In genomic region chr9:71921190-71921814, GRCh38 we compare ENCODE assay signal across 22 cellular contexts. TPM values are rescaled to one million over a fixed set of nuclear protein-coding genes. Genes with fewer than 3 reads are reported as not detected.
A peak's percentile ranks its signal among the peaks of the same experiment; 100 is the strongest.
DNase-seq lines count a peak whose midpoint lies in the region; FAIRE-seq and TF ChIP-seq lines count a peak whose summit lies in the region.
"Had no signal": no experiment of that assay in that cellular context is flagged by ENCODE, and none has a peak within 500 bp of the region (broad histone marks: within the 10 kb centered on the region; RNA-seq: fewer than 3 reads in every experiment).

No MANE protein-coding gene starts in this region.

- intact Hi-C loops in OCI-LY7 (cut with micrococcal nuclease; ENCODE audit: unreplicated experiment), result no loop called here

- peak; percentile 14 to 63 for DNase-seq in HAP-1 (ENCODE audit: low spot score in 2 of 2)
- DNase-seq in OCI-LY7 (ENCODE audit: low spot score), result no peak
- DNase-seq in iPS DF 4.7 (ENCODE audit: extremely low read depth, low spot score), result peak; percentile 86
- no peak for DNase-seq in smooth muscle cell (lab: John Stamatoyannopoulos, UW; ENCODE audit: unreplicated experiment)
- no peak for DNase-seq in dedifferentiated amniotic fluid mesenchymal stem cell (ENCODE audit: extremely low spot score)
- DNase-seq in HTR-8/SVneo (ENCODE audit: insufficient read length, low spot score), result no peak
- no peak for DNase-seq in SHP77 (lab: John Stamatoyannopoulos, UW)
- DNase-seq: activated CD4-positive, alpha-beta T cell treated with anti-CD3 and anti-CD28 coated beads, Interleukin-2, amount 50 U/mL, for 1 hour; activated CD8-positive, alpha-beta memory T cell treated with anti-CD3 and anti-CD28 coated beads, Interleukin-2, amount 10 ng/mL, durations not matched to agents 7 days and 5 days; NCI-H187; NCI-H526 treated with DMSO at 0.1 percent for 48 hours; nephron progenitor cell; ovary; stimulated activated CD4-positive, alpha-beta T cell treated with anti-CD3 and anti-CD28 coated beads, Interleukin-12 subunit alpha, Interleukin-12 subunit beta, amount 100 ng/mL, for 4 hours; stimulated activated CD4-positive, alpha-beta T cell treated with anti-CD3 and anti-CD28 coated beads, Interleukin-4, amount 100 ng/mL, for 24 hours; stimulated activated naive CD4-positive, alpha-beta T cell treated with Interleukin-2 at 50 U/mL for 16 hours; WERI-Rb-1 had no signal

- in situ Hi-C loops in HAP-1 (cut with MboI; ENCODE audit: low sequenced_read_pairs), result no loop called here

- FAIRE-seq in HTR-8/SVneo (lab: Jason Lieb, UNC), result no peak
- FAIRE-seq: D721Med had no signal

- H3K4me2 ChIP-seq in OCI-LY7 (ENCODE audit: low read length) (peak overlapping the region; percentile 6; the same call in 1 of the 2 replicates), smooth muscle cell (no peak overlapping the region)

- H3K36me3 ChIP-seq in HAP-1 (replicated peaks) (no peaks in the 10 kb centered on the region), OCI-LY7 (ENCODE audit: insufficient read depth, low read length) (peaks cover 42% of the 10 kb centered on the region), smooth muscle cell (ENCODE audit: low read depth) (no peaks in the 10 kb centered on the region)
- H3K36me3 ChIP-seq: ascending aorta, ovary, right atrium auricular region, thoracic aorta, WERI-Rb-1 had no signal

- H3F3A ChIP-seq in smooth muscle cell (ENCODE audit: low read depth), result no peaks in the 10 kb centered on the region

- H3K9me3 ChIP-seq in HAP-1 (no peaks in the 10 kb centered on the region), OCI-LY7 (ENCODE audit: low read length) (0 out of 2 replicates have a peak, but pooled peaks cover 3% of the 10 kb centered on the region), smooth muscle cell (replicated peaks; ENCODE audit: low read depth) (no peaks in the 10 kb centered on the region)
- H3K9me3 ChIP-seq: ascending aorta, ovary, right atrium auricular region, thoracic aorta had no signal

- H3K4me3 ChIP-seq in HAP-1 (no peak overlapping the region), OCI-LY7 (ENCODE audit: low read depth, low read length, poor library complexity, severe bottlenecking) (no peak overlapping the region), smooth muscle cell (no peak overlapping the region)
- H3K4me3 ChIP-seq: ascending aorta, ovary, right atrium auricular region, thoracic aorta had no signal

- no peak for TF ChIP-seq CTCF in OCI-LY7 (conservative IDR thresholded peaks at IDR 0.05; ENCODE audit: low read length)
- TF ChIP-seq CTCF in smooth muscle cell (IDR thresholded peaks at IDR 0.05; ENCODE audit: borderline replicate concordance, insufficient read depth, poor library complexity, severe bottlenecking), result no peak

- H3K27me3 ChIP-seq in HAP-1 (ENCODE audit: low read depth) (no peaks in the 10 kb centered on the region), smooth muscle cell (ENCODE audit: low read depth) (no peaks in the 10 kb centered on the region)
- H3K27me3 ChIP-seq: ascending aorta, ovary, right atrium auricular region had no signal

- CTCF ChIA-PET in OCI-LY7 (lab: Charles Lee; ENCODE audit: unreplicated experiment), result no interaction called here

- POLR2A ChIA-PET in OCI-LY7 (lab: Charles Lee), result interaction anchor here (3.0 kb wide), 1 partner anchor 10 kb away, joined by 10 read pairs; the partner anchor contains the start of genes ABHD17B and C9orf85

- BruUV-seq in OCI-LY7 (replicated peaks; lab: Mats Ljungman, UMichigan), result no TSS peak

- H3K27ac ChIP-seq in OCI-LY7 (ENCODE audit: low read depth, low read length, poor library complexity, severe bottlenecking), result no peak overlapping the region
- H3K27ac ChIP-seq in smooth muscle cell (ENCODE audit: low read depth), result peak overlapping the region; percentile 39
- H3K27ac ChIP-seq: ovary, right atrium auricular region, RWPE1, thoracic aorta, WERI-Rb-1 had no signal

- H3K79me2 ChIP-seq in OCI-LY7 (ENCODE audit: insufficient read depth, low read depth, low read length) (peaks cover 47% of the 10 kb centered on the region; the same call in 1 of the 2 replicates), smooth muscle cell (ENCODE audit: low read depth) (peaks cover 95% of the 10 kb centered on the region)

- H4K20me1 ChIP-seq in OCI-LY7 (ENCODE audit: insufficient read depth, low read length) (no peaks in the 10 kb centered on the region), smooth muscle cell (ENCODE audit: low read depth) (peaks cover 40% of the 10 kb centered on the region)

- no peaks in the 10 kb centered on the region for H3K9me2 ChIP-seq in OCI-LY7 (ENCODE audit: insufficient read depth, low read length)

- peaks cover 15% of the 10 kb centered on the region for H3K4me1 ChIP-seq in HAP-1
- H3K4me1 ChIP-seq in OCI-LY7 (ENCODE audit: insufficient read depth, low read length, poor library complexity, severe bottlenecking), result peaks cover 15% of the 10 kb centered on the region
- H3K4me1 ChIP-seq in smooth muscle cell (ENCODE audit: low read depth), result peaks cover 14% of the 10 kb centered on the region
- H3K4me1 ChIP-seq: right atrium auricular region had no signal

- H2AFZ ChIP-seq in OCI-LY7 (ENCODE audit: low read length), result no peak overlapping the region
- H2AFZ ChIP-seq in smooth muscle cell (ENCODE audit: low read depth), result no peak overlapping the region

- H3K9ac ChIP-seq in smooth muscle cell (ENCODE audit: low read depth), result no peak overlapping the region

RNA-seq across cellular contexts. Expression of gene C9orf85, which starts 9.9 kb away (rescaled TPM):
- 5.6 and 8.7 TPM in 2 replicates for total RNA-seq in OCI-LY7 (2014; rRNA removed; shearing (Covaris generic))
- total RNA-seq in OCI-LY7 (2022) (12.1 and 14.2 TPM in 2 replicates), smooth muscle cell (9.1 and 10.2 TPM in 2 replicates)
- polyA plus RNA-seq in smooth muscle cell, result 11.8 and 14.1 TPM in 2 replicates

RNA-seq across cellular contexts. Expression of gene ABHD17B, which starts 10.3 kb away (rescaled TPM):
- 28.3 and 31.0 TPM in 2 replicates for total RNA-seq in OCI-LY7 (2014; rRNA removed; shearing (Covaris generic))
- 47.7 and 51.8 TPM in 2 replicates for total RNA-seq in OCI-LY7 (2022)
- 26.7 and 41.1 TPM in 2 replicates for total RNA-seq in smooth muscle cell
- 14.1 and 20.6 TPM in 2 replicates for polyA plus RNA-seq in smooth muscle cell

Comparison
In these comparisons a context has a peak if more than half of its experiments do, and no peak if none do; other contexts are left out.
1. DNase-seq: peak in HAP-1 (2 of 2) and iPS DF 4.7 (single experiment); none in OCI-LY7 (single experiment), smooth muscle cell (single experiment), dedifferentiated amniotic fluid mesenchymal stem cell (single experiment), HTR-8/SVneo (single experiment) and SHP77 (0 of 2).